ENCODE assay signal across 10 cellular contexts in genomic region chr7:122310119-122311021, GRCh38. TPM values are rescaled to one million over a fixed set of nuclear protein-coding genes. Genes with fewer than 3 reads are reported as not detected.
DNase-seq lines count a peak whose midpoint lies in the region; TF ChIP-seq lines count a peak whose summit lies in the region.
"Had no signal": no experiment of that assay in that cellular context is flagged by ENCODE, and none has a peak within 500 bp of the region (broad histone marks: within the 10 kb centered on the region; RNA-seq: fewer than 3 reads in every experiment).

No MANE protein-coding gene starts in this region.

- H3K27ac ChIP-seq in cardiac muscle cell (no peak overlapping the region), right atrium auricular region (no peak overlapping the region)

- peaks cover 99% of the 10 kb centered on the region for H3K27me3 Mint-ChIP-seq in mesothelial cell of epicardium (ENCODE audit: low read depth)
- H3K27me3 Mint-ChIP-seq in activated naive CD4-positive, alpha-beta T cell treated with anti-CD3 and anti-CD28 coated beads for 36 hours (ENCODE audit: low read depth), result peaks cover 69% of the 10 kb centered on the region
- H3K27me3 Mint-ChIP-seq in activated CD4-positive, alpha-beta T cell treated with anti-CD3 and anti-CD28 coated beads, Interleukin-2, amount 10 ng/mL, durations not matched to agents 7 days and 5 days, result peaks cover 77% of the 10 kb centered on the region

- intact Hi-C loops in posterior vena cava (cut with DNase I), result no loop called here
- intact Hi-C loops in activated naive CD4-positive, alpha-beta T cell treated with anti-CD3 and anti-CD28 coated beads for 36 hours (cut with micrococcal nuclease), result no loop called here

- H3K4me1 ChIP-seq in cardiac muscle cell (ENCODE audit: low read depth) (peaks cover 11% of the 10 kb centered on the region), right atrium auricular region (peaks cover 0 to 44% of the 10 kb centered on the region in 2 donors)

- CTCF ChIA-PET in activated naive CD4-positive, alpha-beta T cell treated with anti-CD3 and anti-CD28 coated beads for 36 hours (lab: Charles Lee), result no interaction called here
- CTCF ChIA-PET in activated CD4-positive, alpha-beta T cell treated with anti-CD3 and anti-CD28 coated beads, Interleukin-2, amount 10 ng/mL, durations not matched to agents 7 days and 5 days (lab: Charles Lee), result no interaction called here

- no peak overlapping the region for H3K27ac Mint-ChIP-seq in mesothelial cell of epicardium
- no peak overlapping the region for H3K27ac Mint-ChIP-seq in activated naive CD4-positive, alpha-beta T cell treated with anti-CD3 and anti-CD28 coated beads for 36 hours
- H3K27ac Mint-ChIP-seq in activated CD4-positive, alpha-beta T cell treated with anti-CD3 and anti-CD28 coated beads, Interleukin-2, amount 10 ng/mL, durations not matched to agents 7 days and 5 days, result no peak overlapping the region

- H3K9me3 Mint-ChIP-seq in mesothelial cell of epicardium, result no peaks in the 10 kb centered on the region
- peaks cover 1% of the 10 kb centered on the region for H3K9me3 Mint-ChIP-seq in activated naive CD4-positive, alpha-beta T cell treated with anti-CD3 and anti-CD28 coated beads for 36 hours
- H3K9me3 Mint-ChIP-seq in activated CD4-positive, alpha-beta T cell treated with anti-CD3 and anti-CD28 coated beads, Interleukin-2, amount 10 ng/mL, durations not matched to agents 7 days and 5 days, result no peaks in the 10 kb centered on the region

- TF ChIP-seq CTCF in cardiac muscle cell (IDR thresholded peaks at IDR 0.05; ENCODE audit: low read depth, low read length), result no peak
- TF ChIP-seq CTCF in right atrium auricular region (IDR thresholded peaks at IDR 0.05), result no peak
- no peak for TF ChIP-seq CTCF in choroid plexus epithelial cell (conservative IDR thresholded peaks at IDR 0.05; ENCODE audit: low read depth, low read length)
- TF ChIP-seq CTCF in mesothelial cell of epicardium (IDR thresholded peaks at IDR 0.05; ENCODE audit: unreplicated experiment), result no peak

- H3K4me3 ChIP-seq in cardiac muscle cell (peak overlapping the region; percentile 18), right atrium auricular region (peak overlapping the region in 1 of 2 donors; percentile 41), choroid plexus epithelial cell (ENCODE audit: low read depth, low read length) (peak overlapping the region; percentile 52)

- H3K27me3 ChIP-seq in cardiac muscle cell, result peaks cover 100% of the 10 kb centered on the region
- peaks cover 61 to 72% of the 10 kb centered on the region in 2 donors for H3K27me3 ChIP-seq in right atrium auricular region

- H3K9me3 ChIP-seq in cardiac muscle cell (ENCODE audit: low read depth) (no peaks in the 10 kb centered on the region), right atrium auricular region (peaks cover 0 to 4% of the 10 kb centered on the region in 2 donors)

- peaks cover 18% of the 10 kb centered on the region for H3K4me1 Mint-ChIP-seq in mesothelial cell of epicardium
- peaks cover 13% of the 10 kb centered on the region for H3K4me1 Mint-ChIP-seq in activated naive CD4-positive, alpha-beta T cell treated with anti-CD3 and anti-CD28 coated beads for 36 hours (ENCODE audit: low read depth)
- H3K4me1 Mint-ChIP-seq in activated CD4-positive, alpha-beta T cell treated with anti-CD3 and anti-CD28 coated beads, Interleukin-2, amount 10 ng/mL, durations not matched to agents 7 days and 5 days, result peaks cover 3% of the 10 kb centered on the region

- DNase-seq in cardiac muscle cell (ENCODE audit: low read depth in 1 of 2, low spot score in 1 of 2) (peak; percentile 21 to 37), right atrium auricular region (ENCODE audit: low spot score) (no peak), choroid plexus epithelial cell (ENCODE audit: low read depth) (peak; percentile 42), mesothelial cell of epicardium (ENCODE audit: low spot score in 2 of 2, unreplicated experiment in 2 of 2) (no peak), AML-193 (lab: John Stamatoyannopoulos, UW) (no peak), posterior vena cava (ENCODE audit: low spot score) (no peak)
- DNase-seq in activated naive CD4-positive, alpha-beta T cell treated with anti-CD3 and anti-CD28 coated beads for 36 hours, result no peak
- no peak for DNase-seq in activated CD4-positive, alpha-beta T cell treated with anti-CD3 and anti-CD28 coated beads, Interleukin-2, amount 10 ng/mL, durations not matched to agents 7 days and 5 days
- DNase-seq: C1 segment of cervical spinal cord had no signal

- H3K36me3 ChIP-seq in cardiac muscle cell, result no peaks in the 10 kb centered on the region
- H3K36me3 ChIP-seq in right atrium auricular region, result no peaks in the 10 kb centered on the region

- POLR2A ChIA-PET in activated CD4-positive, alpha-beta T cell treated with anti-CD3 and anti-CD28 coated beads, Interleukin-2, amount 10 ng/mL, durations not matched to agents 7 days and 5 days (lab: Charles Lee), result no interaction called here

- H3K36me3 Mint-ChIP-seq in mesothelial cell of epicardium, result no peaks in the 10 kb centered on the region
- peaks cover 3% of the 10 kb centered on the region for H3K36me3 Mint-ChIP-seq in activated naive CD4-positive, alpha-beta T cell treated with anti-CD3 and anti-CD28 coated beads for 36 hours (ENCODE audit: low read depth)
- H3K36me3 Mint-ChIP-seq in activated CD4-positive, alpha-beta T cell treated with anti-CD3 and anti-CD28 coated beads, Interleukin-2, amount 10 ng/mL, durations not matched to agents 7 days and 5 days (ENCODE audit: low read depth), result no peaks in the 10 kb centered on the region

- H3K4me3 Mint-ChIP-seq in mesothelial cell of epicardium, result peak overlapping the region; percentile 14
- H3K4me3 Mint-ChIP-seq in activated naive CD4-positive, alpha-beta T cell treated with anti-CD3 and anti-CD28 coated beads for 36 hours, result no peak overlapping the region
- H3K4me3 Mint-ChIP-seq in activated CD4-positive, alpha-beta T cell treated with anti-CD3 and anti-CD28 coated beads, Interleukin-2, amount 10 ng/mL, durations not matched to agents 7 days and 5 days, result no peak overlapping the region

RNA-seq across cellular contexts. Expression of gene FEZF1, which starts 5.8 kb away (rescaled TPM):
- not detected in 2 replicates for total RNA-seq in cardiac muscle cell
- polyA plus RNA-seq in cardiac muscle cell, result not detected in 2 replicates
- not detected for total RNA-seq in right atrium auricular region
- total RNA-seq in mesothelial cell of epicardium, result not detected in 3 replicates
- total RNA-seq in posterior vena cava, result not detected
- total RNA-seq in activated naive CD4-positive, alpha-beta T cell treated with anti-CD3 and anti-CD28 coated beads for 36 hours, result not detected
- total RNA-seq in activated CD4-positive, alpha-beta T cell treated with anti-CD3 and anti-CD28 coated beads, Interleukin-2, amount 10 ng/mL, durations not matched to agents 7 days and 5 days, result not detected
- total RNA-seq: glomerular endothelial cell had no signal

Comparison
In these comparisons a context has a peak if more than half of its experiments do, and no peak if none do; other contexts are left out.
1. DNase-seq: peak in cardiac muscle cell (2 of 2) and choroid plexus epithelial cell (single experiment); none in right atrium auricular region (single experiment), mesothelial cell of epicardium (0 of 2), AML-193 (0 of 2), posterior vena cava (single experiment), activated naive CD4-positive, alpha-beta T cell treated with anti-CD3 and anti-CD28 coated beads for 36 hours (single experiment) and activated CD4-positive, alpha-beta T cell treated with anti-CD3 and anti-CD28 coated beads, Interleukin-2, amount 10 ng/mL, durations not matched to agents 7 days and 5 days (single experiment).